ENCODE assay signal across 39 cellular contexts in the genomic region with DNA sequence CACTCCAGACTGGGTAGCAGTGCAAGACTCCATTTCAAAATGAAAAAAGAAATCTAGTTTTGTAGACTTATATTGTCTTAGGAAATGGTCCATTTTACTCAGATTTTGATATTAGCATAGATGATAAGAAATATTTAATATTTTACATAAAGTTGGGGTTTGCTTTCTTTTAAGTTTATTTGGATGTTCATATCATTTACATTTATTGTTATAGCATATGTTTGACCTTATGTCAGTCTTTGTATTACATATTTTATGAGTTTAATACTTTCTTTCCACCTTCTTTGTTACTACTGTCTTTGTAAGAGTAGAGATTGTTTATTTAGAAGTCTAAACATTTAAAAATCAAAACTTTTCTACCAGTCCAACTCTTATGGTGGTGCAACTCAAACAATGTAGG.
"Had no signal": no experiment of that assay in that cellular context is flagged by ENCODE, and none has a peak within 500 bp of the region (broad histone marks: within the 10 kb centered on the region; RNA-seq: fewer than 3 reads in every experiment).

No MANE protein-coding gene starts in this region.

- H3K9me3 ChIP-seq: adrenal gland, ascending aorta, body of pancreas, breast epithelium had no signal

- FAIRE-seq: astrocyte, bronchial epithelial cell had no signal

- H3K27me3 Mint-ChIP-seq: activated naive CD4-positive, alpha-beta T cell treated with anti-CD3 and anti-CD28 coated beads, Interleukin-2, amount 10 ng/mL, durations not matched to agents 7 days and 5 days; activated naive CD8-positive, alpha-beta T cell treated with anti-CD3 and anti-CD28 coated beads for 36 hours had no signal

- H3K36me3 Mint-ChIP-seq: activated naive CD4-positive, alpha-beta T cell treated with anti-CD3 and anti-CD28 coated beads, Interleukin-2, amount 10 ng/mL, durations not matched to agents 7 days and 5 days; activated naive CD4-positive, alpha-beta T cell treated with anti-CD3 and anti-CD28 coated beads, Interleukin-2, amount 50 U/mL, for 24 hours; activated naive CD4-positive, alpha-beta T cell treated with anti-CD3 and anti-CD28 coated beads, Interleukin-2, amount 50 U/mL, for 72 hours; activated naive CD8-positive, alpha-beta T cell; activated naive CD8-positive, alpha-beta T cell treated with anti-CD3 and anti-CD28 coated beads for 36 hours; activated naive CD8-positive, alpha-beta T cell treated with anti-CD3 and anti-CD28 coated beads, Interleukin-2, amount 10 ng/mL, durations not matched to agents 7 days and 5 days; brain had no signal

- DNase-seq: activated effector memory CD4-positive, alpha-beta T cell treated with anti-CD3 and anti-CD28 coated beads, Interleukin-2, amount 50 U/mL, for 16 hours; activated effector memory CD4-positive, alpha-beta T cell treated with Interleukin-2 at 50 U/mL for 16 hours; activated gamma-delta T cell; activated gamma-delta T cell treated with Interleukin-2 at 50 U/mL for 16 hours; activated naive CD4-positive, alpha-beta T cell; activated naive CD4-positive, alpha-beta T cell treated with anti-CD3 and anti-CD28 coated beads for 36 hours; activated naive CD4-positive, alpha-beta T cell treated with anti-CD3 and anti-CD28 coated beads, Interleukin-2, amount 10 ng/mL, durations not matched to agents 7 days and 5 days; activated naive CD4-positive, alpha-beta T cell treated with anti-CD3 and anti-CD28 coated beads, Interleukin-2, amount 50 U/mL, for 16 hours; activated naive CD4-positive, alpha-beta T cell treated with Interleukin-2 at 50 U/mL for 16 hours; activated naive CD8-positive, alpha-beta T cell treated with anti-CD3 and anti-CD28 coated beads for 36 hours; activated naive CD8-positive, alpha-beta T cell treated with anti-CD3 and anti-CD28 coated beads, Interleukin-2, amount 10 ng/mL, durations not matched to agents 7 days and 5 days; activated naive CD8-positive, alpha-beta T cell treated with anti-CD3 and anti-CD28 coated beads, Interleukin-2, amount 50 U/mL, for 24 hours; activated T-cell treated with anti-CD3 and anti-CD28 coated beads, Interleukin-2, amount 50 U/mL, for 24 hours; activated T-cell treated with anti-CD3 and anti-CD28 coated beads, Interleukin-2, amount 50 U/mL, for 4 hours; activated T-cell treated with anti-CD3 and anti-CD28 coated beads, Interleukin-2, amount 50 U/mL, for 48 hours; activated T-cell treated with anti-CD3 and anti-CD28 coated beads, Interleukin-2, amount 50 U/mL, for 72 hours; adrenal gland; amniotic stem cell; amygdala; anterior cingulate cortex; aorta; body of pancreas; brain microvascular endothelial cell; caudate nucleus; central memory CD4-positive, alpha-beta T cell; cerebellar nuclear complex had no signal

- H3K4me1 ChIP-seq: adrenal gland, ascending aorta, body of pancreas, breast epithelium had no signal

- H3K27ac Mint-ChIP-seq: activated naive CD4-positive, alpha-beta T cell treated with anti-CD3 and anti-CD28 coated beads for 36 hours; activated naive CD4-positive, alpha-beta T cell treated with anti-CD3 and anti-CD28 coated beads, Interleukin-2, amount 10 ng/mL, durations not matched to agents 7 days and 5 days; activated naive CD4-positive, alpha-beta T cell treated with anti-CD3 and anti-CD28 coated beads, Interleukin-2, amount 50 U/mL, for 24 hours; activated naive CD4-positive, alpha-beta T cell treated with anti-CD3 and anti-CD28 coated beads, Interleukin-2, amount 50 U/mL, for 72 hours; activated naive CD8-positive, alpha-beta T cell; activated naive CD8-positive, alpha-beta T cell treated with anti-CD3 and anti-CD28 coated beads for 36 hours; activated naive CD8-positive, alpha-beta T cell treated with anti-CD3 and anti-CD28 coated beads, Interleukin-2, amount 10 ng/mL, durations not matched to agents 7 days and 5 days; activated naive CD8-positive, alpha-beta T cell treated with anti-CD3 and anti-CD28 coated beads, Interleukin-2, amount 50 U/mL, for 24 hours; activated T-cell treated with anti-CD3 and anti-CD28 coated beads, Interleukin-2, amount 50 U/mL, for 24 hours; activated T-cell treated with anti-CD3 and anti-CD28 coated beads, Interleukin-2, amount 50 U/mL, for 72 hours; activated T-helper 1 cell treated with anti-CD3 and anti-CD28 coated beads, Interleukin-12 subunit alpha, Interleukin-12 subunit beta, Interleukin-2, Interleukin-4 antibody, amounts not matched to agents 30 ng/mL and 10 ng/mL and 1 ng/mL, durations not matched to agents 14 hours and 24 hours and 36 hours; activated T-helper 17 cell treated with anti-CD3 and anti-CD28 coated beads, Interleukin-2, amount 50 U/mL, for 72 hours; activated T-helper 2 cell treated with anti-CD3 and anti-CD28 coated beads, Interferon-gamma antibody, Interleukin-2, Interleukin-4, amounts not matched to agents 10 μg/mL and 5 μg/mL and 100 μg/mL, durations not matched to agents 14 hours and 24 hours and 36 hours; brain had no signal

- H3K4me1 Mint-ChIP-seq: activated naive CD4-positive, alpha-beta T cell treated with anti-CD3 and anti-CD28 coated beads, Interleukin-2, amount 10 ng/mL, durations not matched to agents 7 days and 5 days; activated naive CD4-positive, alpha-beta T cell treated with anti-CD3 and anti-CD28 coated beads, Interleukin-2, amount 50 U/mL, for 24 hours; activated naive CD8-positive, alpha-beta T cell treated with anti-CD3 and anti-CD28 coated beads for 36 hours; activated naive CD8-positive, alpha-beta T cell treated with anti-CD3 and anti-CD28 coated beads, Interleukin-2, amount 10 ng/mL, durations not matched to agents 7 days and 5 days; activated naive CD8-positive, alpha-beta T cell treated with anti-CD3 and anti-CD28 coated beads, Interleukin-2, amount 50 U/mL, for 24 hours; activated T-helper 17 cell treated with anti-CD3 and anti-CD28 coated beads, Interleukin-2, amount 50 U/mL, for 72 hours; brain; central memory CD8-positive, alpha-beta T cell had no signal

- H3K27ac ChIP-seq: adrenal gland, ascending aorta, body of pancreas, brain microvascular endothelial cell, breast epithelium, cardiac muscle cell had no signal

- ATAC-seq: activated naive CD4-positive, alpha-beta T cell treated with anti-CD3 and anti-CD28 coated beads, Interleukin-2, amount 50 U/mL, for 72 hours; activated naive CD8-positive, alpha-beta T cell treated with anti-CD3 and anti-CD28 coated beads, Interleukin-2, amount 50 U/mL, for 24 hours; activated T-cell treated with anti-CD3 and anti-CD28 coated beads, Interleukin-2, amount 50 U/mL, for 4 hours; activated T-cell treated with anti-CD3 and anti-CD28 coated beads, Interleukin-2, amount 50 U/mL, for 72 hours; activated T-helper 17 cell treated with anti-CD3 and anti-CD28 coated beads, Interleukin-2, amount 50 U/mL, for 72 hours; body of pancreas had no signal

- H3K36me3 ChIP-seq: adrenal gland, ascending aorta, brain microvascular endothelial cell, breast epithelium, cardiac muscle cell had no signal

- H3K9me3 Mint-ChIP-seq: activated naive CD4-positive, alpha-beta T cell treated with anti-CD3 and anti-CD28 coated beads, Interleukin-2, amount 10 ng/mL, durations not matched to agents 7 days and 5 days; activated naive CD8-positive, alpha-beta T cell treated with anti-CD3 and anti-CD28 coated beads for 36 hours; activated naive CD8-positive, alpha-beta T cell treated with anti-CD3 and anti-CD28 coated beads, Interleukin-2, amount 50 U/mL, for 24 hours; activated T-cell treated with anti-CD3 and anti-CD28 coated beads, Interleukin-2, amount 50 U/mL, for 24 hours; activated T-helper 1 cell treated with anti-CD3 and anti-CD28 coated beads, Interleukin-12 subunit alpha, Interleukin-12 subunit beta, Interleukin-2, Interleukin-4 antibody, amounts not matched to agents 30 ng/mL and 10 ng/mL and 1 ng/mL, durations not matched to agents 14 hours and 24 hours and 36 hours; activated T-helper 2 cell treated with anti-CD3 and anti-CD28 coated beads, Interferon-gamma antibody, Interleukin-2, Interleukin-4, amounts not matched to agents 10 μg/mL and 5 μg/mL and 100 μg/mL, durations not matched to agents 14 hours and 24 hours and 36 hours had no signal

- H3K27me3 ChIP-seq: adrenal gland, ascending aorta, body of pancreas, brain microvascular endothelial cell, cardiac muscle cell had no signal

- H3K4me3 ChIP-seq: adrenal gland, ascending aorta, body of pancreas, breast epithelium, cardiac muscle cell had no signal

- H3K4me3 Mint-ChIP-seq: activated naive CD4-positive, alpha-beta T cell treated with anti-CD3 and anti-CD28 coated beads for 36 hours; activated naive CD4-positive, alpha-beta T cell treated with anti-CD3 and anti-CD28 coated beads, Interleukin-2, amount 10 ng/mL, durations not matched to agents 7 days and 5 days; activated naive CD4-positive, alpha-beta T cell treated with anti-CD3 and anti-CD28 coated beads, Interleukin-2, amount 50 U/mL, for 24 hours; activated naive CD8-positive, alpha-beta T cell; activated naive CD8-positive, alpha-beta T cell treated with anti-CD3 and anti-CD28 coated beads for 36 hours; activated naive CD8-positive, alpha-beta T cell treated with anti-CD3 and anti-CD28 coated beads, Interleukin-2, amount 10 ng/mL, durations not matched to agents 7 days and 5 days; activated naive CD8-positive, alpha-beta T cell treated with anti-CD3 and anti-CD28 coated beads, Interleukin-2, amount 50 U/mL, for 24 hours; activated T-cell treated with anti-CD3 and anti-CD28 coated beads, Interleukin-2, amount 50 U/mL, for 24 hours; activated T-cell treated with anti-CD3 and anti-CD28 coated beads, Interleukin-2, amount 50 U/mL, for 4 hours; activated T-cell treated with anti-CD3 and anti-CD28 coated beads, Interleukin-2, amount 50 U/mL, for 72 hours; activated T-helper 1 cell treated with anti-CD3 and anti-CD28 coated beads, Interleukin-12 subunit alpha, Interleukin-12 subunit beta, Interleukin-2, Interleukin-4 antibody, amounts not matched to agents 30 ng/mL and 10 ng/mL and 1 ng/mL, durations not matched to agents 14 hours and 24 hours and 36 hours; activated T-helper 17 cell treated with anti-CD3 and anti-CD28 coated beads, Interleukin-2, amount 50 U/mL, for 72 hours; brain; central memory CD8-positive, alpha-beta T cell had no signal
